8 cellular contexts compared by ENCODE assay signal in genomic region chr9:92963831-92964606, GRCh38. TPM values are rescaled to one million over a fixed set of nuclear protein-coding genes. Genes with fewer than 3 reads are reported as not detected.
DNase-seq lines count a peak whose midpoint lies in the region; ATAC-seq, FAIRE-seq and TF ChIP-seq lines count a peak whose summit lies in the region.

No MANE protein-coding gene starts in this region.

- no peaks in the 10 kb centered on the region for H3K36me3 Mint-ChIP-seq in neural progenitor cell

- H2AFZ ChIP-seq in neural progenitor cell (replicated peaks), result peak overlapping the region; percentile 85

- no peaks in the 10 kb centered on the region for H3K36me3 ChIP-seq in neural progenitor cell
- H3K36me3 ChIP-seq in H7 (replicated peaks; ENCODE audit: control insufficient read depth, insufficient read depth, low read length), result no peaks in the 10 kb centered on the region

- TF ChIP-seq CTCF in neural progenitor cell (IDR thresholded peaks at IDR 0.05), result no peak

- H3K27me3 Mint-ChIP-seq in neural progenitor cell (ENCODE audit: insufficient read depth, low read depth), result peaks cover 6% of the 10 kb centered on the region

- no peaks in the 10 kb centered on the region for H3K79me2 ChIP-seq in neural progenitor cell (ENCODE audit: low read depth)

- no peak overlapping the region for H3K27ac Mint-ChIP-seq in neural progenitor cell

- peaks cover 10% of the 10 kb centered on the region for H3K4me1 Mint-ChIP-seq in neural progenitor cell

- H3K9ac ChIP-seq in neural progenitor cell, result no peak overlapping the region

- no peak overlapping the region for H3K4me3 ChIP-seq in neural progenitor cell
- H3K4me3 ChIP-seq in H7 (ENCODE audit: insufficient read depth, low read depth, low read length), result no peak overlapping the region

- peaks cover 8% of the 10 kb centered on the region for H3K4me1 ChIP-seq in neural progenitor cell

- no peaks in the 10 kb centered on the region for H4K20me1 ChIP-seq in neural progenitor cell (ENCODE audit: low read depth)

- peaks cover 4% of the 10 kb centered on the region for H3F3A ChIP-seq in neural progenitor cell (ENCODE audit: low read depth)

- no peaks in the 10 kb centered on the region for H3K9me3 ChIP-seq in neural progenitor cell (ENCODE audit: low read depth)

- H3K27me3 ChIP-seq in neural progenitor cell (no peaks in the 10 kb centered on the region), H7 (ENCODE audit: control insufficient read depth, insufficient read depth, low read length) (no peaks in the 10 kb centered on the region)

- H3K4me2 ChIP-seq in neural progenitor cell, result no peak overlapping the region

- peaks cover 7% of the 10 kb centered on the region for H3K9me3 Mint-ChIP-seq in neural progenitor cell

- ATAC-seq in GM19025 (IDR thresholded peaks at IDR 0.05; ENCODE audit: low read depth, unreplicated experiment) (peak; percentile 82), HG03097 (IDR thresholded peaks at IDR 0.05; ENCODE audit: low FRiP score, unreplicated experiment) (peak; percentile 79)

- peak in 4 of 5 experiments; percentile 49 to 94 (median 75) for DNase-seq in T-helper 2 cell
- DNase-seq in neural progenitor cell (ENCODE audit: low spot score), result no peak
- no peak for DNase-seq in RCC 7860 (ENCODE audit: low spot score)
- DNase-seq in urothelium cell line (ENCODE audit: low spot score), result no peak
- no peak for DNase-seq in H7

- FAIRE-seq in RCC 7860 (lab: Jason Lieb, UNC) (no peak), urothelium cell line (lab: Jason Lieb, UNC) (no peak)

- H3K4me3 Mint-ChIP-seq in neural progenitor cell, result no peak overlapping the region

- H3K27ac ChIP-seq in angular gyrus (ENCODE audit: low read depth, low read length) (peak overlapping the region; percentile 34), neural progenitor cell (no peak overlapping the region)

RNA-seq across cellular contexts. Expression of gene FGD3, which starts 16.7 kb away (rescaled TPM):
- 0.56 and 0.68 TPM in 2 replicates for total RNA-seq in neural progenitor cell (ENCODE audit: low replicate concordance)
- 1.3 and 2.4 TPM in 2 replicates for total RNA-seq in H7 (2014; rRNA removed; shearing (Covaris generic))

Comparison
In these comparisons a context has a peak if more than half of its experiments do, and no peak if none do; other contexts are left out.
1. DNase-seq: peak in T-helper 2 cell (4 of 5); none in neural progenitor cell (single experiment), RCC 7860 (single experiment), urothelium cell line (single experiment) and H7 (single experiment).